30 cellular contexts compared by ENCODE assay signal in the genomic region with DNA sequence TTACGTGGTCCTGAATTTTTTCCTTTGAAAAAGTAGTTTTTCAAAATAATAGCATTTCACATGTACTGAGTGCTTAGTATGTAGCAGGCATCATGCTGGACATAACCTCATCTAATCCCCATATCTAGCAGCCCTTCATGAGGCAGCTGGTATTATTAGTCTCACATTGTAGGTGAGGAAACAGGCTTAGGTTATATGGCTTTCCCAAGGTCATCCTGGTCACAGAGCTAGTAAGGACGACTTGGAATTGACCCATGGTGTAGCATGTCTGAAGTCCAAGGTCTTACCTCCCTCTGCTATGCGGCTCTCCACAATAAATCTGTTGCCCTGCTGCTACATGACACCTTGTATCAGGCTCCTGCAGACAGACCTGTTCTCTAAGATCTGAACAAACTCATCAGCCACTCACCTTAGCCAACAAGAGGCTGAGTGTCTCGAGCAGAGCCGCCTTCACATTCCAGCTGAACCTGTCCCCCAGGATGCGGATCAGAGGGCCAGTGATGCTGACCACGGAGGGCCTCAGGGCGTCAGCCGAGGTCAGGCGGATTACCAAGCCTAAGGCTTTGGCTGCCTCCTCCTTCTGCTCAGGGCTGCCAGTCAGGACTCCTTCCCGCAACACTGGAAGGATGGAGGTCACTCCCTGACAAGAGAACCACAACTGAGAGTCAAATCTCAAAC.
"Had no signal": no experiment of that assay in that cellular context is flagged by ENCODE, and none has a peak within 500 bp of the region (broad histone marks: within the 10 kb centered on the region; RNA-seq: fewer than 3 reads in every experiment).

No MANE protein-coding gene starts in this region.

- H3K27me3 ChIP-seq: adrenal gland, body of pancreas, colonic mucosa, gastrocnemius medialis, ovary, suprapubic skin, tibial artery had no signal

- ATAC-seq: activated CD4-positive, CD25-positive, alpha-beta regulatory T cell treated with anti-CD3 and anti-CD28 coated beads, Interleukin-2, amount 50 U/mL, for 24 hours; activated naive CD4-positive, alpha-beta T cell treated with anti-CD3 and anti-CD28 coated beads, Interleukin-2, amount 50 U/mL, for 72 hours; body of pancreas; left cardiac atrium; sciatic nerve; stimulated activated effector memory CD8-positive, alpha-beta T cell treated with anti-CD3 and anti-CD28 coated beads, Interleukin-12 subunit alpha, Interleukin-12 subunit beta, amount 100 ng/mL, for 72 hours had no signal

- DNase-seq: activated CD4-positive, alpha-beta memory T cell treated with anti-CD3 and anti-CD28 coated beads for 36 hours; activated CD4-positive, alpha-beta T cell treated with anti-CD3 and anti-CD28 coated beads for 48 hours; activated CD8-positive, alpha-beta memory T cell treated with anti-CD3 and anti-CD28 coated beads, Interleukin-2, amount 50 U/mL, for 4 hours; activated naive CD4-positive, alpha-beta T cell; activated T-cell treated with anti-CD3 and anti-CD28 coated beads, Interleukin-2, amount 50 U/mL, for 1 hour; adrenal gland; aorta; body of pancreas; cerebellar nuclear complex; colonic mucosa; effector CD8-positive, alpha-beta T cell; gastrocnemius medialis; glutamatergic neuron; left cardiac atrium; mammary epithelial cell; ovary; retina; stimulated activated CD4-positive, alpha-beta T cell treated with anti-CD3 and anti-CD28 coated beads, Interleukin-4, amount 100 ng/mL, for 24 hours; T-helper 1 cell; tibial artery had no signal

- H3K27ac ChIP-seq: adrenal gland, body of pancreas, colonic mucosa, ovary, skin epidermis, suprapubic skin, tibial artery had no signal

- H3K9me3 Mint-ChIP-seq: activated CD4-positive, alpha-beta memory T cell treated with anti-CD3 and anti-CD28 coated beads for 36 hours; activated naive CD4-positive, alpha-beta T cell treated with anti-CD3 and anti-CD28 coated beads, Interleukin-2, amount 50 U/mL, for 72 hours; activated T-helper 2 cell treated with anti-CD3 and anti-CD28 coated beads, Interferon-gamma antibody, Interleukin-2, Interleukin-4, amounts not matched to agents 10 μg/mL and 5 μg/mL and 100 μg/mL, durations not matched to agents 14 hours and 24 hours and 36 hours; nephron; stimulated activated effector memory CD8-positive, alpha-beta T cell treated with anti-CD3 and anti-CD28 coated beads, Interleukin-12 subunit alpha, Interleukin-12 subunit beta, amount 100 ng/mL, for 72 hours; T-helper 2 cell treated with Interferon-gamma antibody and Interleukin-4, amounts not matched to agents 5 μg/mL and 100 μg/mL, for 36 hours had no signal

- H3K27me3 Mint-ChIP-seq: activated CD4-positive, alpha-beta memory T cell treated with anti-CD3 and anti-CD28 coated beads for 36 hours; progenitor cell of endocrine pancreas had no signal

- H3K4me3 Mint-ChIP-seq: activated CD4-positive, alpha-beta memory T cell treated with anti-CD3 and anti-CD28 coated beads for 36 hours; nephron; stimulated activated effector memory CD8-positive, alpha-beta T cell treated with anti-CD3 and anti-CD28 coated beads, Interleukin-12 subunit alpha, Interleukin-12 subunit beta, amount 100 ng/mL, for 72 hours; T-helper 2 cell treated with Interferon-gamma antibody and Interleukin-4, amounts not matched to agents 5 μg/mL and 100 μg/mL, for 36 hours had no signal

- H3K4me1 Mint-ChIP-seq: nephron; stimulated activated effector memory CD8-positive, alpha-beta T cell treated with anti-CD3 and anti-CD28 coated beads, Interleukin-12 subunit alpha, Interleukin-12 subunit beta, amount 100 ng/mL, for 72 hours had no signal

- H3K9me3 ChIP-seq: adrenal gland, body of pancreas, colonic mucosa, gastrocnemius medialis, ovary, suprapubic skin, tibial artery had no signal

- H3K4me1 ChIP-seq: adrenal gland, body of pancreas, colonic mucosa, gastrocnemius medialis, suprapubic skin, tibial artery had no signal

- H3K4me3 ChIP-seq: adrenal gland, body of pancreas, colonic mucosa, gastrocnemius medialis, ovary, skin epidermis, suprapubic skin, tibial artery had no signal

- H3K27ac Mint-ChIP-seq: activated CD4-positive, alpha-beta memory T cell treated with anti-CD3 and anti-CD28 coated beads for 36 hours; activated T-helper 2 cell treated with anti-CD3 and anti-CD28 coated beads, Interferon-gamma antibody, Interleukin-2, Interleukin-4, amounts not matched to agents 10 μg/mL and 5 μg/mL and 100 μg/mL, durations not matched to agents 14 hours and 24 hours and 36 hours; nephron; progenitor cell of endocrine pancreas; stimulated activated effector memory CD8-positive, alpha-beta T cell treated with anti-CD3 and anti-CD28 coated beads, Interleukin-12 subunit alpha, Interleukin-12 subunit beta, amount 100 ng/mL, for 72 hours; T-helper 2 cell treated with Interferon-gamma antibody and Interleukin-4, amounts not matched to agents 5 μg/mL and 100 μg/mL, for 36 hours had no signal

- H3K36me3 ChIP-seq: ovary had no signal
